In genomic region chr10:14527915-14528314, GRCh38 we compare ENCODE assay signal across 20 cellular contexts.
DNase-seq lines count a peak whose midpoint lies in the region; ATAC-seq and TF ChIP-seq lines count a peak whose summit lies in the region.
"Had no signal": no experiment of that assay in that cellular context is flagged by ENCODE, and none has a peak within 500 bp of the region (broad histone marks: within the 10 kb centered on the region; RNA-seq: fewer than 3 reads in every experiment).

No MANE protein-coding gene starts in this region.

- H3K4me1 Mint-ChIP-seq in activated CD4-positive, alpha-beta T cell treated with anti-CD3 and anti-CD28 coated beads, Interleukin-2, amount 10 ng/mL, durations not matched to agents 7 days and 5 days, result peaks cover 86% of the 10 kb centered on the region
- peaks cover 65% of the 10 kb centered on the region for H3K4me1 Mint-ChIP-seq in activated T-helper 17 cell treated with anti-CD3 and anti-CD28 coated beads, Interleukin-2, amount 50 U/mL, for 72 hours
- H3K4me1 Mint-ChIP-seq in natural killer cell, result peaks cover 87 to 90% of the 10 kb centered on the region in 2 donors

- CTCF ChIA-PET in activated CD4-positive, alpha-beta T cell treated with anti-CD3 and anti-CD28 coated beads, Interleukin-2, amount 10 ng/mL, durations not matched to agents 7 days and 5 days (lab: Charles Lee), result interaction anchor here (0.9 to 1.8 kb wide), 3 partner anchors 7 to 28 kb away, joined by 4 to 8 read pairs (median 7); no protein-coding TSS in a partner anchor

- H3K4me1 ChIP-seq in esophagus squamous epithelium, result peaks cover 0 to 6% (median 2%) of the 10 kb centered on the region in 3 donors

- intact Hi-C loops in natural killer cell (cut with micrococcal nuclease) (no loop called here), esophagus squamous epithelium (cut with DNase I) (no loop called here)

- peak overlapping the region; percentile 27 for H3K27ac Mint-ChIP-seq in activated CD4-positive, alpha-beta T cell treated with anti-CD3 and anti-CD28 coated beads, Interleukin-2, amount 10 ng/mL, durations not matched to agents 7 days and 5 days
- H3K27ac Mint-ChIP-seq in activated T-helper 17 cell treated with anti-CD3 and anti-CD28 coated beads, Interleukin-2, amount 50 U/mL, for 72 hours, result peak overlapping the region; percentile 82
- H3K27ac Mint-ChIP-seq in natural killer cell, result peak overlapping the region; percentile 56 to 72
- H3K27ac Mint-ChIP-seq: HFFc6 had no signal

- H3K9me3 ChIP-seq in esophagus squamous epithelium, result no peaks in the 10 kb centered on the region
- H3K9me3 ChIP-seq: body of pancreas, heart left ventricle, Peyer's patch had no signal

- no peak overlapping the region for H3K27ac ChIP-seq in esophagus squamous epithelium
- H3K27ac ChIP-seq: body of pancreas, heart left ventricle, Peyer's patch had no signal

- H3K9me3 Mint-ChIP-seq in activated CD4-positive, alpha-beta T cell treated with anti-CD3 and anti-CD28 coated beads, Interleukin-2, amount 10 ng/mL, durations not matched to agents 7 days and 5 days, result no peaks in the 10 kb centered on the region
- H3K9me3 Mint-ChIP-seq in activated T-helper 17 cell treated with anti-CD3 and anti-CD28 coated beads, Interleukin-2, amount 50 U/mL, for 72 hours, result no peaks in the 10 kb centered on the region
- no peaks in the 10 kb centered on the region for H3K9me3 Mint-ChIP-seq in natural killer cell
- H3K9me3 Mint-ChIP-seq: HFFc6 had no signal

- TF ChIP-seq POLR2A in esophagus squamous epithelium (IDR thresholded peaks at IDR 0.05), result no peak

- H3K27me3 Mint-ChIP-seq in activated CD4-positive, alpha-beta T cell treated with anti-CD3 and anti-CD28 coated beads, Interleukin-2, amount 10 ng/mL, durations not matched to agents 7 days and 5 days, result no peaks in the 10 kb centered on the region
- H3K27me3 Mint-ChIP-seq in activated T-helper 17 cell treated with anti-CD3 and anti-CD28 coated beads, Interleukin-2, amount 50 U/mL, for 72 hours, result no peaks in the 10 kb centered on the region
- no peaks in the 10 kb centered on the region for H3K27me3 Mint-ChIP-seq in natural killer cell (ENCODE audit: low read depth in 2 of 2)

- no peak overlapping the region for H3K4me3 ChIP-seq in esophagus squamous epithelium
- H3K4me3 ChIP-seq: body of pancreas, heart left ventricle, Peyer's patch had no signal

- WGBS in esophagus squamous epithelium, 2 donors, result 55 to 90% methylated on average over 3 of the region's 3 CpGs

- no peak for ATAC-seq in activated T-helper 17 cell treated with anti-CD3 and anti-CD28 coated beads, Interleukin-2, amount 50 U/mL, for 72 hours (replicated peaks)
- ATAC-seq in natural killer cell, result no peak
- ATAC-seq: body of pancreas, heart left ventricle had no signal

- no peaks in the 10 kb centered on the region for H3K27me3 ChIP-seq in esophagus squamous epithelium
- H3K27me3 ChIP-seq: body of pancreas, heart left ventricle, Peyer's patch had no signal

- peaks cover 0 to 24% (median 0%) of the 10 kb centered on the region in 3 donors for H3K36me3 ChIP-seq in esophagus squamous epithelium

- peak overlapping the region; percentile 12 for H3K4me3 Mint-ChIP-seq in activated CD4-positive, alpha-beta T cell treated with anti-CD3 and anti-CD28 coated beads, Interleukin-2, amount 10 ng/mL, durations not matched to agents 7 days and 5 days
- H3K4me3 Mint-ChIP-seq in activated T-helper 17 cell treated with anti-CD3 and anti-CD28 coated beads, Interleukin-2, amount 50 U/mL, for 72 hours, result peak overlapping the region; percentile 61
- peak overlapping the region; percentile 38 for H3K4me3 Mint-ChIP-seq in natural killer cell
- H3K4me3 Mint-ChIP-seq: HFFc6 had no signal

- DNase-seq in activated CD4-positive, alpha-beta T cell treated with anti-CD3 and anti-CD28 coated beads, Interleukin-2, amount 10 ng/mL, durations not matched to agents 7 days and 5 days, result no peak
- no peak for DNase-seq in activated CD4-positive, alpha-beta T cell treated with anti-CD3 and anti-CD28 coated beads, Interleukin-2, amount 50 U/mL, for 4 hours
- peak; percentile 56 for DNase-seq in EH (ENCODE audit: low read depth)
- DNase-seq in natural killer cell, result no peak
- no peak for DNase-seq in SHP77 (lab: John Stamatoyannopoulos, UW)
- no peak for DNase-seq in AG08396 (ENCODE audit: low spot score)
- no peak for DNase-seq in esophagus squamous epithelium (lab: John Stamatoyannopoulos, UW)
- DNase-seq: activated CD4-positive, alpha-beta T cell treated with anti-CD3 and anti-CD28 coated beads for 4 hours; body of pancreas; erythroblast; foreskin fibroblast; heart left ventricle; HFFc6; NCI-H1048; NCI-H187; NCI-H526; nucleus accumbens; Peyer's patch; stimulated activated CD8-positive, alpha-beta memory T cell treated with anti-CD3 and anti-CD28 coated beads, Interleukin-4, amount 100 ng/mL, for 48 hours had no signal

- peaks cover 78% of the 10 kb centered on the region for H3K36me3 Mint-ChIP-seq in activated CD4-positive, alpha-beta T cell treated with anti-CD3 and anti-CD28 coated beads, Interleukin-2, amount 10 ng/mL, durations not matched to agents 7 days and 5 days (ENCODE audit: low read depth)
- peaks cover 99% of the 10 kb centered on the region for H3K36me3 Mint-ChIP-seq in activated T-helper 17 cell treated with anti-CD3 and anti-CD28 coated beads, Interleukin-2, amount 50 U/mL, for 72 hours (ENCODE audit: low read depth)
- H3K36me3 Mint-ChIP-seq in natural killer cell, result no peaks in the 10 kb centered on the region

- POLR2A ChIA-PET in activated CD4-positive, alpha-beta T cell treated with anti-CD3 and anti-CD28 coated beads, Interleukin-2, amount 10 ng/mL, durations not matched to agents 7 days and 5 days (lab: Charles Lee), result no interaction called here

- TF ChIP-seq CTCF in natural killer cell (IDR thresholded peaks at IDR 0.05) (no peak), esophagus squamous epithelium (IDR thresholded peaks at IDR 0.05) (no peak)

Comparison
In these comparisons a context has a peak if more than half of its experiments do, and no peak if none do; other contexts are left out.
1. H3K27ac Mint-ChIP-seq: peak in every context shown above with its lines; median percentile 82 in activated T-helper 17 cell treated with anti-CD3 and anti-CD28 coated beads, Interleukin-2, amount 50 U/mL, for 72 hours; 64 in natural killer cell; 27 in activated CD4-positive, alpha-beta T cell treated with anti-CD3 and anti-CD28 coated beads, Interleukin-2, amount 10 ng/mL, durations not matched to agents 7 days and 5 days.